ENCODE assay signal across 8 cellular contexts in genomic region chr15:85580914-85581313, GRCh38.
DNase-seq lines count a peak whose midpoint lies in the region; ATAC-seq and TF ChIP-seq lines count a peak whose summit lies in the region.

No MANE protein-coding gene starts in this region.

- peaks cover 56% of the 10 kb centered on the region for H3K4me1 ChIP-seq in suprapubic skin

- H3K27me3 Mint-ChIP-seq in activated T-helper 2 cell treated with anti-CD3 and anti-CD28 coated beads, Interferon-gamma antibody, Interleukin-2, Interleukin-4, amounts not matched to agents 10 μg/mL and 5 μg/mL and 100 μg/mL, durations not matched to agents 14 hours and 24 hours and 36 hours (ENCODE audit: low read depth): no peaks in the 10 kb centered on the region

- peaks cover 32% of the 10 kb centered on the region for H3K36me3 ChIP-seq in suprapubic skin

- DNase-seq in MV-4-11 (lab: John Stamatoyannopoulos, UW) (peak; percentile 56), left lobe of liver (ENCODE audit: low spot score) (no peak), suprapubic skin (ENCODE audit: low spot score in 2 of 2) (no peak), posterior vena cava (ENCODE audit: low spot score) (no peak), NCI-H1694 (lab: John Stamatoyannopoulos, UW) (no peak)
- peak; percentile 31 for DNase-seq in activated T-helper 2 cell treated with anti-CD3 and anti-CD28 coated beads, Interferon-gamma antibody, Interleukin-2, Interleukin-4, amounts not matched to agents 10 μg/mL and 5 μg/mL and 100 μg/mL, durations not matched to agents 14 hours and 24 hours and 36 hours (ENCODE audit: low spot score)

- TF ChIP-seq CTCF in suprapubic skin (IDR thresholded peaks at IDR 0.05): no peak

- H3K27ac Mint-ChIP-seq in activated T-helper 2 cell treated with anti-CD3 and anti-CD28 coated beads, Interferon-gamma antibody, Interleukin-2, Interleukin-4, amounts not matched to agents 10 μg/mL and 5 μg/mL and 100 μg/mL, durations not matched to agents 14 hours and 24 hours and 36 hours: peak overlapping the region; percentile 98

- H3K4me3 Mint-ChIP-seq in activated T-helper 2 cell treated with anti-CD3 and anti-CD28 coated beads, Interferon-gamma antibody, Interleukin-2, Interleukin-4, amounts not matched to agents 10 μg/mL and 5 μg/mL and 100 μg/mL, durations not matched to agents 14 hours and 24 hours and 36 hours (ENCODE audit: low read depth): peak overlapping the region; percentile 83

- peak; percentile 7 for ATAC-seq in left lobe of liver
- no peak for ATAC-seq in HG02973 (IDR thresholded peaks at IDR 0.05; ENCODE audit: unreplicated experiment)
- no peak for ATAC-seq in GM18517 (IDR thresholded peaks at IDR 0.05; ENCODE audit: unreplicated experiment)

- H3K27ac ChIP-seq in suprapubic skin: peak overlapping the region; percentile 89

- intact Hi-C loops in activated T-helper 2 cell treated with anti-CD3 and anti-CD28 coated beads, Interferon-gamma antibody, Interleukin-2, Interleukin-4, amounts not matched to agents 10 μg/mL and 5 μg/mL and 100 μg/mL, durations not matched to agents 14 hours and 24 hours and 36 hours (cut with micrococcal nuclease): loop anchor here (1.0 to 5.0 kb wide), 3 partner anchors 126 to 249 kb away; no protein-coding TSS in a partner anchor
- intact Hi-C loops in posterior vena cava (cut with DNase I): loop anchor here in 1 of 2 donors (10.0 kb wide), 1 partner anchor 86 kb away; no protein-coding TSS in a partner anchor

- WGBS in suprapubic skin: 69% methylated on average over 2 of the region's 3 CpGs

- H3K27me3 ChIP-seq in suprapubic skin: no peaks in the 10 kb centered on the region

- TF ChIP-seq POLR2A in suprapubic skin (IDR thresholded peaks at IDR 0.05): no peak

- H3K9me3 Mint-ChIP-seq in activated T-helper 2 cell treated with anti-CD3 and anti-CD28 coated beads, Interferon-gamma antibody, Interleukin-2, Interleukin-4, amounts not matched to agents 10 μg/mL and 5 μg/mL and 100 μg/mL, durations not matched to agents 14 hours and 24 hours and 36 hours: no peaks in the 10 kb centered on the region

- H3K36me3 Mint-ChIP-seq in activated T-helper 2 cell treated with anti-CD3 and anti-CD28 coated beads, Interferon-gamma antibody, Interleukin-2, Interleukin-4, amounts not matched to agents 10 μg/mL and 5 μg/mL and 100 μg/mL, durations not matched to agents 14 hours and 24 hours and 36 hours (ENCODE audit: low read depth): peaks cover 54% of the 10 kb centered on the region

- no peaks in the 10 kb centered on the region for H3K9me3 ChIP-seq in suprapubic skin

- H3K4me1 Mint-ChIP-seq in activated T-helper 2 cell treated with anti-CD3 and anti-CD28 coated beads, Interferon-gamma antibody, Interleukin-2, Interleukin-4, amounts not matched to agents 10 μg/mL and 5 μg/mL and 100 μg/mL, durations not matched to agents 14 hours and 24 hours and 36 hours (ENCODE audit: low read depth): peaks cover 64% of the 10 kb centered on the region

- TF ChIP-seq EP300 in suprapubic skin (IDR thresholded peaks at IDR 0.05): no peak

- peak overlapping the region; percentile 45 for H3K4me3 ChIP-seq in suprapubic skin

Comparison
In these comparisons a context has a peak if more than half of its experiments do, and no peak if none do; other contexts are left out.
1. DNase-seq: peak in MV-4-11 (single experiment) and activated T-helper 2 cell treated with anti-CD3 and anti-CD28 coated beads, Interferon-gamma antibody, Interleukin-2, Interleukin-4, amounts not matched to agents 10 μg/mL and 5 μg/mL and 100 μg/mL, durations not matched to agents 14 hours and 24 hours and 36 hours (single experiment); none in left lobe of liver (single experiment), suprapubic skin (0 of 2), posterior vena cava (single experiment) and NCI-H1694 (single experiment).